9 cellular contexts compared by ENCODE assay signal in genomic region chr3:149638401-149639092, GRCh38. TPM values are rescaled to one million over a fixed set of nuclear protein-coding genes. Genes with fewer than 3 reads are reported as not detected.
DNase-seq lines count a peak whose midpoint lies in the region; ATAC-seq and TF ChIP-seq lines count a peak whose summit lies in the region.
"Had no signal": no experiment of that assay in that cellular context is flagged by ENCODE, and none has a peak within 500 bp of the region (broad histone marks: within the 10 kb centered on the region; RNA-seq: fewer than 3 reads in every experiment).

No MANE protein-coding gene starts in this region.

- no peak for TF ChIP-seq CTCF in Panc1 (IDR thresholded peaks at IDR 0.05)
- no peak for TF ChIP-seq CTCF in fibroblast of lung (conservative IDR thresholded peaks at IDR 0.05 in 1 of 2, IDR thresholded peaks at IDR 0.05 in 1 of 2; ENCODE audit: low read depth in 1 of 2, low read length in 2 of 2)
- TF ChIP-seq CTCF in neural cell (IDR thresholded peaks at IDR 0.05; ENCODE audit: poor library complexity, severe bottlenecking) = no peak
- TF ChIP-seq CTCF in GM13977 (IDR thresholded peaks at IDR 0.05; ENCODE audit: extremely low read depth, insufficient read depth, missing control alignments) = no peak

- no peaks in the 10 kb centered on the region for H3K9me2 ChIP-seq in neural cell (ENCODE audit: insufficient read depth, low read length)

- TF ChIP-seq EP300 in neural cell (conservative IDR thresholded peaks at IDR 0.05; ENCODE audit: poor library complexity, severe bottlenecking) = no peak

- CTCF ChIA-PET in Panc1 (lab: Charles Lee) = interaction anchor here (0.5 to 0.6 kb wide), 2 partner anchors 27 to 113 kb away, joined by 3 to 5 read pairs; no protein-coding TSS in a partner anchor

- no peaks in the 10 kb centered on the region for H3K9me3 ChIP-seq in Panc1 (ENCODE audit: control insufficient read depth, insufficient read depth, low read depth, low read length)
- H3K9me3 ChIP-seq in fibroblast of lung (ENCODE audit: control insufficient read depth, insufficient read depth, low read depth, low read length) = no peaks in the 10 kb centered on the region
- H3K9me3 ChIP-seq in neural cell (ENCODE audit: low read length) = no peaks in the 10 kb centered on the region

- H3K4me2 ChIP-seq in fibroblast of lung (ENCODE audit: extremely low read depth, insufficient read depth, low read length) = peak overlapping the region; percentile 36
- peak overlapping the region; percentile 44 for H3K4me2 ChIP-seq in neural cell (ENCODE audit: low read length)

- TF ChIP-seq RAD21 in neural cell (conservative IDR thresholded peaks at IDR 0.05) = no peak

- DNase-seq in Panc1 (ENCODE audit: low read depth, low spot score) (no peak), fibroblast of lung (ENCODE audit: low read depth in 2 of 2) (peak; percentile 60 to 66), NCI-H82 (lab: John Stamatoyannopoulos, UW) (no peak), GM13977 (ENCODE audit: low spot score) (no peak)

- H2AFZ ChIP-seq in ACC112 (ENCODE audit: low read length, unreplicated experiment) (peak overlapping the region; percentile 91), fibroblast of lung (ENCODE audit: low read length) (peak overlapping the region; percentile 39), neural cell (ENCODE audit: low read depth, low read length) (peak overlapping the region; percentile 40)

- intact Hi-C loops in Panc1 (cut with micrococcal nuclease; ENCODE audit: unreplicated experiment) = no loop called here

- ATAC-seq in Panc1 = peak; percentile 61
- no peak for ATAC-seq in HG02642 (IDR thresholded peaks at IDR 0.05; ENCODE audit: poor library complexity, unreplicated experiment)
- ATAC-seq in HG02970 (IDR thresholded peaks at IDR 0.05; ENCODE audit: low FRiP score, unreplicated experiment) = no peak

- H3F3A ChIP-seq in neural cell (ENCODE audit: insufficient read depth, low read length, poor library complexity, severe bottlenecking) = no peaks in the 10 kb centered on the region

- peak overlapping the region; percentile 65 for H3K27ac ChIP-seq in ACC112 (ENCODE audit: low read depth, low read length)
- H3K27ac ChIP-seq in Panc1 (ENCODE audit: low read length) = peak overlapping the region; percentile 90
- H3K27ac ChIP-seq in fibroblast of lung (ENCODE audit: insufficient read depth, low read length) = peak overlapping the region; percentile 76
- H3K27ac ChIP-seq in neural cell (ENCODE audit: low read length) = peak overlapping the region; percentile 72
- H3K27ac ChIP-seq: VCaP had no signal

- H3K4me1 ChIP-seq in ACC112 (ENCODE audit: control insufficient read depth, insufficient read depth, low read length, unreplicated experiment) (peaks cover 21% of the 10 kb centered on the region), Panc1 (ENCODE audit: control insufficient read depth, insufficient read depth, low read length) (peaks cover 86% of the 10 kb centered on the region), fibroblast of lung (ENCODE audit: control insufficient read depth, extremely low read depth, insufficient read depth, low read length) (peaks cover 7% of the 10 kb centered on the region)

- H3K27me3 ChIP-seq in ACC112 (ENCODE audit: insufficient read depth, low read length) (no peaks in the 10 kb centered on the region), Panc1 (ENCODE audit: control insufficient read depth, insufficient read depth, low read length) (no peaks in the 10 kb centered on the region), fibroblast of lung (ENCODE audit: control insufficient read depth, insufficient read depth, low read length) (no peaks in the 10 kb centered on the region), neural cell (ENCODE audit: insufficient read depth, low read depth, low read length) (no peaks in the 10 kb centered on the region)

- peak overlapping the region; percentile 73 for H3K4me3 ChIP-seq in ACC112 (ENCODE audit: low read depth, low read length)
- H3K4me3 ChIP-seq in Panc1 (ENCODE audit: low read depth in 2 of 2, low read length in 2 of 2) = peak overlapping the region; percentile 19 to 40
- H3K4me3 ChIP-seq in fibroblast of lung (replicated peaks in 1 of 4; ENCODE audit: control extremely low read depth in 1 of 4, insufficient read depth in 1 of 4, low read depth in 3 of 4, low read length in 4 of 4) = peak overlapping the region; percentile 15 to 58 (median 52)
- H3K4me3 ChIP-seq in neural cell (ENCODE audit: low read length) = peak overlapping the region; percentile 55

- H3K9ac ChIP-seq in fibroblast of lung (ENCODE audit: insufficient read depth, low read length) (peak overlapping the region; percentile 4), neural cell (ENCODE audit: low read length) (peak overlapping the region; percentile 36)

- no peaks in the 10 kb centered on the region for H4K20me1 ChIP-seq in fibroblast of lung (ENCODE audit: control insufficient read depth, extremely low read depth, insufficient read depth, low read length)
- H4K20me1 ChIP-seq in neural cell (ENCODE audit: insufficient read depth) = no peaks in the 10 kb centered on the region

- H3K79me2 ChIP-seq in ACC112 (ENCODE audit: control insufficient read depth, insufficient read depth, low read length, unreplicated experiment) = peaks cover 84% of the 10 kb centered on the region
- H3K79me2 ChIP-seq in fibroblast of lung (ENCODE audit: control insufficient read depth, insufficient read depth, low read length) = peaks cover 84% of the 10 kb centered on the region
- no peaks in the 10 kb centered on the region for H3K79me2 ChIP-seq in neural cell (replicated peaks; ENCODE audit: insufficient read depth, low read length)

- POLR2A ChIA-PET in Panc1 (lab: Charles Lee) = interaction anchor here (0.5 to 1.4 kb wide), 3 partner anchors 11 to 182 kb away, joined by 3 read pairs; no protein-coding TSS in a partner anchor

- in situ Hi-C loops in Panc1 (cut with HindIII; ENCODE audit: low pct_unique_long_range_greater_than_20kb, low sequenced_read_pairs) = no loop called here
- in situ Hi-C loops in GM13977 (cut with MboI; ENCODE audit: low pct_unique_long_range_greater_than_20kb, low sequenced_read_pairs, unreplicated experiment) = no loop called here

- peaks cover 8% of the 10 kb centered on the region; the same call in 1 of the 2 replicates for H3K36me3 ChIP-seq in ACC112 (ENCODE audit: insufficient read depth, low read length)
- H3K36me3 ChIP-seq in Panc1 (ENCODE audit: control insufficient read depth, insufficient read depth, low read length) = peaks cover 25% of the 10 kb centered on the region
- H3K36me3 ChIP-seq in fibroblast of lung (ENCODE audit: control insufficient read depth, insufficient read depth, low read length) = no peaks in the 10 kb centered on the region
- H3K36me3 ChIP-seq in neural cell (ENCODE audit: insufficient read depth, low read length) = no peaks in the 10 kb centered on the region

- BruUV-seq in Panc1 (replicated peaks; lab: Mats Ljungman, UMichigan) = TSS peak; percentile 14

TF ChIP-seq in neural cell, 6 proteins besides CTCF, POLR2A, EP300 and RAD21:
- TF ChIP-seq MXI1 (conservative IDR thresholded peaks at IDR 0.05; ENCODE audit: poor library complexity, severe bottlenecking) (no peak), TAF1 (IDR thresholded peaks at IDR 0.05; ENCODE audit: low read depth) (no peak), REST (IDR thresholded peaks at IDR 0.05; ENCODE audit: borderline replicate concordance) (no peak), EZH2 (IDR thresholded peaks at IDR 0.05; ENCODE audit: borderline replicate concordance, insufficient read depth, low read length, poor library complexity, severe bottlenecking) (no peak), POLR2AphosphoS5 (IDR thresholded peaks at IDR 0.05) (no peak), SMC3 (conservative IDR thresholded peaks at IDR 0.05; ENCODE audit: poor library complexity) (no peak)

RNA-seq across cellular contexts. Expression of gene WWTR1, which starts 19.3 kb away (rescaled TPM):
- total RNA-seq in Panc1 (2021; ENCODE audit: unreplicated experiment) (298 TPM), fibroblast of lung (13.7 and 14.1 TPM in 2 replicates)
- 335 TPM for polyA plus RNA-seq in Panc1 (2012; ENCODE audit: insufficient read length)
- polyA plus RNA-seq in fibroblast of lung (71.5 and 89.4 TPM in 2 replicates), neural cell (0.60 and 0.97 TPM in 2 replicates)
- polyA plus RNA-seq in fibroblast of lung (2012) = 42.5 and 44.5 TPM in 2 replicates
- polyA minus RNA-seq in fibroblast of lung (ENCODE audit: low replicate concordance) (124 and 139 TPM in 2 replicates), neural cell (0.49 and 1.2 TPM in 2 replicates)

Comparison
In these comparisons a context has a peak if more than half of its experiments do, and no peak if none do; other contexts are left out.
1. H2AFZ ChIP-seq: peak in every context shown above with its lines; median percentile 91 in ACC112; 40 in neural cell; 39 in fibroblast of lung.
2. DNase-seq: peak in fibroblast of lung (2 of 2); none in Panc1 (single experiment), NCI-H82 (single experiment) and GM13977 (single experiment).
3. RNA of gene WWTR1, which starts 19.3 kb away (total RNA-seq): 298 TPM in Panc1 (single experiment); 13.7 to 14.1 TPM in fibroblast of lung; every median in the first group is over 10 times any median in the second.
4. Peak in every context shown above with its lines, with median percentiles within 50 percentile points of each other: H3K27ac ChIP-seq and H3K4me3 ChIP-seq.